Comparison of ENCODE assay signal across 8 cellular contexts in genomic region chr11:85627332-85627997, GRCh38. TPM values are rescaled to one million over a fixed set of nuclear protein-coding genes. Genes with fewer than 3 reads are reported as not detected.
DNase-seq lines count a peak whose midpoint lies in the region; ATAC-seq and TF ChIP-seq lines count a peak whose summit lies in the region.

Gene DLG2, minus strand, starts transcription at chr11:85627344.

- peaks cover 13% of the 10 kb centered on the region for H3K36me3 ChIP-seq in KOPT-K1 (ENCODE audit: insufficient read depth, low read length)
- H3K36me3 ChIP-seq in naive thymus-derived CD4-positive, alpha-beta T cell (ENCODE audit: control insufficient read depth in 2 of 3, insufficient read depth in 3 of 3, low read length in 3 of 3): peaks cover 0 to 9% (median 7%) of the 10 kb centered on the region in 3 experiments

- peak within 1 kb of the TSS; percentile 46 for H3K27ac ChIP-seq in KOPT-K1 (ENCODE audit: low read depth, low read length, poor library complexity, severe bottlenecking)
- H3K27ac ChIP-seq in naive thymus-derived CD4-positive, alpha-beta T cell (ENCODE audit: low read depth, low read length): peak within 1 kb of the TSS; percentile 85

- no peaks in the 10 kb centered on the region for H3K9me3 Mint-ChIP-seq in naive thymus-derived CD4-positive, alpha-beta T cell

- no peak for TF ChIP-seq CTCF in fibroblast of pulmonary artery (IDR thresholded peaks at IDR 0.05; ENCODE audit: low read length, missing control alignments)

- DNase-seq in activated T-cell treated with anti-CD3 and anti-CD28 coated beads, Interleukin-2, amount 50 U/mL, for 1 hour: peak; percentile 21
- DNase-seq in activated T-cell treated with anti-CD3 and anti-CD28 coated beads for 4 hours (no peak), fibroblast of pulmonary artery (ENCODE audit: low read depth) (peak; percentile 39), SW 1271 (lab: John Stamatoyannopoulos, UW) (no peak)
- peak; percentile 37 to 38 for DNase-seq in activated T-cell treated with anti-CD3 and anti-CD28 coated beads, Interleukin-2, amount 50 U/mL, for 48 hours
- DNase-seq in naive thymus-derived CD4-positive, alpha-beta T cell: peak in 6 of 9 donors; percentile 20 to 45 (median 34)

- H3K4me1 Mint-ChIP-seq in naive thymus-derived CD4-positive, alpha-beta T cell: peaks cover 17 to 67% (median 48%) of the 10 kb centered on the region in 7 donors

- H3K4me3 Mint-ChIP-seq in naive thymus-derived CD4-positive, alpha-beta T cell: peak within 1 kb of the TSS; percentile 84 to 98 (median 94)

- H3K4me1 ChIP-seq in naive thymus-derived CD4-positive, alpha-beta T cell (ENCODE audit: control insufficient read depth in 2 of 2, insufficient read depth in 2 of 2, low read length in 2 of 2): peaks cover 13 to 22% of the 10 kb centered on the region in 2 donors

- ATAC-seq in naive thymus-derived CD4-positive, alpha-beta T cell: peak; percentile 1
- ATAC-seq in HG03045 (IDR thresholded peaks at IDR 0.05; ENCODE audit: unreplicated experiment): no peak

- CTCF ChIA-PET in naive thymus-derived CD4-positive, alpha-beta T cell (lab: Charles Lee): interaction anchor here (1.4 kb wide), 1 partner anchor 20 kb away, joined by 6 read pairs; the partner anchor contains the start of gene TMEM126A

- peaks cover 0 to 9% (median 0%) of the 10 kb centered on the region in 5 donors for H3K27me3 Mint-ChIP-seq in naive thymus-derived CD4-positive, alpha-beta T cell

- H3K27ac Mint-ChIP-seq in naive thymus-derived CD4-positive, alpha-beta T cell: peak within 1 kb of the TSS; percentile 89 to 97 (median 94)

- POLR2A ChIA-PET in naive thymus-derived CD4-positive, alpha-beta T cell (lab: Charles Lee): interaction anchor here (0.6 to 5.8 kb wide), 15 partner anchors 10 to 674 kb away, joined by 3 to 102 read pairs (median 4); partner anchors contain the start of genes CREBZF, EED, HIKESHI and PICALM

- peak within 1 kb of the TSS; percentile 95 for H3K4me3 ChIP-seq in fibroblast of pulmonary artery (replicated peaks; ENCODE audit: low read depth, low read length)
- peak within 1 kb of the TSS; percentile 98 for H3K4me3 ChIP-seq in naive thymus-derived CD4-positive, alpha-beta T cell (ENCODE audit: low read length)

- peaks cover 0 to 9% (median 0%) of the 10 kb centered on the region in 5 donors for H3K36me3 Mint-ChIP-seq in naive thymus-derived CD4-positive, alpha-beta T cell

- H3K9me3 ChIP-seq in KOPT-K1 (ENCODE audit: insufficient read depth, low read length, poor library complexity, severe bottlenecking): no peaks in the 10 kb centered on the region
- no peaks in the 10 kb centered on the region for H3K9me3 ChIP-seq in naive thymus-derived CD4-positive, alpha-beta T cell (ENCODE audit: control insufficient read depth in 2 of 3, low read length in 3 of 3)

- intact Hi-C loops in naive thymus-derived CD4-positive, alpha-beta T cell (cut with micrococcal nuclease): no loop called here

- H3K27me3 ChIP-seq in naive thymus-derived CD4-positive, alpha-beta T cell (ENCODE audit: control insufficient read depth in 2 of 2, insufficient read depth in 2 of 2, low read length in 2 of 2): no peaks in the 10 kb centered on the region

RNA-seq across cellular contexts. Expression of gene DLG2, which starts in this region (rescaled TPM):
- total RNA-seq in naive thymus-derived CD4-positive, alpha-beta T cell: 1 to 10 TPM; 1.1 to 6.1 (median 3.8) TPM
- under 1 TPM; 0.64 to 0.76 TPM for polyA plus RNA-seq in naive thymus-derived CD4-positive, alpha-beta T cell

Comparison
In these comparisons a context has a peak if more than half of its experiments do, and no peak if none do; other contexts are left out.
1. DNase-seq: peak in activated T-cell treated with anti-CD3 and anti-CD28 coated beads, Interleukin-2, amount 50 U/mL, for 1 hour (single experiment), activated T-cell treated with anti-CD3 and anti-CD28 coated beads, Interleukin-2, amount 50 U/mL, for 48 hours (2 of 2), fibroblast of pulmonary artery (single experiment) and naive thymus-derived CD4-positive, alpha-beta T cell (6 of 9); none in activated T-cell treated with anti-CD3 and anti-CD28 coated beads for 4 hours (single experiment) and SW 1271 (0 of 2).